ENCODE assay signal across 9 cellular contexts in genomic region chr1:183911285-183911684, GRCh38.
A peak's percentile ranks its signal among the peaks of the same experiment; 100 is the strongest.
DNase-seq lines count a peak whose midpoint lies in the region; ATAC-seq and TF ChIP-seq lines count a peak whose summit lies in the region.
"Had no signal": no experiment of that assay in that cellular context is flagged by ENCODE, and none has a peak within 500 bp of the region (broad histone marks: within the 10 kb centered on the region; RNA-seq: fewer than 3 reads in every experiment).

No MANE protein-coding gene starts in this region.

- no peak for TF ChIP-seq CTCF in Peyer's patch (IDR thresholded peaks at IDR 0.05)
- TF ChIP-seq CTCF in testis (IDR thresholded peaks at IDR 0.05): no peak
- no peak for TF ChIP-seq CTCF in prostate gland (IDR thresholded peaks at IDR 0.05)
- no peak for TF ChIP-seq CTCF in lower lobe of right lung (IDR thresholded peaks at IDR 0.05)

- peak; percentile 56 for DNase-seq in activated naive CD4-positive, alpha-beta T cell treated with anti-CD3 and anti-CD28 coated beads for 36 hours
- DNase-seq in activated naive CD4-positive, alpha-beta T cell (lab: John Stamatoyannopoulos, UW): no peak
- peak in 2 of 3 donors; percentile 41 to 68 for DNase-seq in Peyer's patch
- DNase-seq in testis: no peak
- DNase-seq in NCI-H510A (lab: John Stamatoyannopoulos, UW): no peak
- no peak for DNase-seq in prostate gland (ENCODE audit: low spot score)
- no peak for DNase-seq in lower lobe of right lung
- DNase-seq: NCI-H1092 had no signal

- H3K4me3 ChIP-seq in Peyer's patch (no peak overlapping the region), testis (no peak overlapping the region), prostate gland (no peak overlapping the region), lower lobe of right lung (no peak overlapping the region)

- H3K4me1 ChIP-seq in Peyer's patch (peaks cover 0 to 7% (median 3%) of the 10 kb centered on the region in 4 donors), testis (peaks cover 11% of the 10 kb centered on the region), prostate gland (replicated peaks) (peaks cover 4% of the 10 kb centered on the region), lower lobe of right lung (peaks cover 33% of the 10 kb centered on the region)

- no peaks in the 10 kb centered on the region for H3K9me3 ChIP-seq in Peyer's patch
- H3K9me3 ChIP-seq in testis: no peaks in the 10 kb centered on the region
- no peaks in the 10 kb centered on the region for H3K9me3 ChIP-seq in prostate gland
- H3K9me3 ChIP-seq in lower lobe of right lung: no peaks in the 10 kb centered on the region

- 66 to 80% methylated on average over 2 of the region's 2 CpGs for WGBS in testis, 2 donors
- WGBS in prostate gland: 85% methylated on average over 2 of the region's 2 CpGs

- H3K4me3 Mint-ChIP-seq in activated naive CD4-positive, alpha-beta T cell treated with anti-CD3 and anti-CD28 coated beads for 36 hours: no peak overlapping the region

- CTCF ChIA-PET in activated naive CD4-positive, alpha-beta T cell treated with anti-CD3 and anti-CD28 coated beads for 36 hours (lab: Charles Lee): interaction anchor here (1.0 to 1.2 kb wide), 2 partner anchors 46 to 256 kb away, joined by 4 read pairs; no protein-coding TSS in a partner anchor

- intact Hi-C loops in activated naive CD4-positive, alpha-beta T cell treated with anti-CD3 and anti-CD28 coated beads for 36 hours (cut with micrococcal nuclease): loop anchor here (1.0 to 10.0 kb wide), 3 partner anchors 9 to 346 kb away; no protein-coding TSS in a partner anchor
- intact Hi-C loops in testis (cut with DNase I; ENCODE audit: low total_unique reads): loop anchor here (10.0 kb wide), 1 partner anchor 256 kb away; the partner anchor contains the start of gene APOBEC4
- intact Hi-C loops in prostate gland (cut with DNase I): loop anchor here (10.0 kb wide), 1 partner anchor 436 kb away; the partner anchor contains the start of gene SMG7
- intact Hi-C loops in lower lobe of right lung (cut with DNase I): no loop called here

- no peaks in the 10 kb centered on the region for H3K9me3 Mint-ChIP-seq in activated naive CD4-positive, alpha-beta T cell treated with anti-CD3 and anti-CD28 coated beads for 36 hours

- TF ChIP-seq POLR2A in Peyer's patch (IDR thresholded peaks at IDR 0.05) (no peak), testis (IDR thresholded peaks at IDR 0.05) (no peak), prostate gland (IDR thresholded peaks at IDR 0.05) (no peak)

- no peak overlapping the region for H3K27ac Mint-ChIP-seq in activated naive CD4-positive, alpha-beta T cell treated with anti-CD3 and anti-CD28 coated beads for 36 hours

- H3K36me3 Mint-ChIP-seq in activated naive CD4-positive, alpha-beta T cell treated with anti-CD3 and anti-CD28 coated beads for 36 hours (ENCODE audit: low read depth): peaks cover 6% of the 10 kb centered on the region

- H3K27ac ChIP-seq in Peyer's patch: peak overlapping the region in 1 of 4 donors; percentile 8
- peak overlapping the region; percentile 4 to 62 for H3K27ac ChIP-seq in testis
- no peak overlapping the region for H3K27ac ChIP-seq in prostate gland
- no peak overlapping the region for H3K27ac ChIP-seq in lower lobe of right lung

- H3K4me1 Mint-ChIP-seq in activated naive CD4-positive, alpha-beta T cell treated with anti-CD3 and anti-CD28 coated beads for 36 hours (ENCODE audit: low read depth): peaks cover 24% of the 10 kb centered on the region

- H3K27me3 ChIP-seq in Peyer's patch: no peaks in the 10 kb centered on the region
- no peaks in the 10 kb centered on the region for H3K27me3 ChIP-seq in testis
- H3K27me3 ChIP-seq in prostate gland (replicated peaks; ENCODE audit: insufficient read depth): no peaks in the 10 kb centered on the region
- H3K27me3 ChIP-seq in lower lobe of right lung (ENCODE audit: low read depth): no peaks in the 10 kb centered on the region

- H3K36me3 ChIP-seq in Peyer's patch (peaks cover 0 to 43% (median 0%) of the 10 kb centered on the region in 3 donors), testis (ENCODE audit: low read depth, missing control alignments) (peaks cover 6% of the 10 kb centered on the region), prostate gland (peaks cover 0 to 3% of the 10 kb centered on the region in 2 donors), lower lobe of right lung (peaks cover 67% of the 10 kb centered on the region)

- ATAC-seq in HG02943 (IDR thresholded peaks at IDR 0.05; ENCODE audit: low read depth, unreplicated experiment) (peak; percentile 72), lower lobe of right lung (no peak)

- H3K27me3 Mint-ChIP-seq in activated naive CD4-positive, alpha-beta T cell treated with anti-CD3 and anti-CD28 coated beads for 36 hours (ENCODE audit: low read depth): no peaks in the 10 kb centered on the region

Comparison
In these comparisons a context has a peak if more than half of its experiments do, and no peak if none do; other contexts are left out.
1. DNase-seq: peak in activated naive CD4-positive, alpha-beta T cell treated with anti-CD3 and anti-CD28 coated beads for 36 hours (single experiment) and Peyer's patch (2 of 3); none in activated naive CD4-positive, alpha-beta T cell (0 of 4), testis (single experiment), NCI-H510A (single experiment), prostate gland (single experiment) and lower lobe of right lung (single experiment).
2. H3K27ac ChIP-seq: peak in testis (2 of 2); none in prostate gland (0 of 2) and lower lobe of right lung (single experiment).